In the genomic region with DNA sequence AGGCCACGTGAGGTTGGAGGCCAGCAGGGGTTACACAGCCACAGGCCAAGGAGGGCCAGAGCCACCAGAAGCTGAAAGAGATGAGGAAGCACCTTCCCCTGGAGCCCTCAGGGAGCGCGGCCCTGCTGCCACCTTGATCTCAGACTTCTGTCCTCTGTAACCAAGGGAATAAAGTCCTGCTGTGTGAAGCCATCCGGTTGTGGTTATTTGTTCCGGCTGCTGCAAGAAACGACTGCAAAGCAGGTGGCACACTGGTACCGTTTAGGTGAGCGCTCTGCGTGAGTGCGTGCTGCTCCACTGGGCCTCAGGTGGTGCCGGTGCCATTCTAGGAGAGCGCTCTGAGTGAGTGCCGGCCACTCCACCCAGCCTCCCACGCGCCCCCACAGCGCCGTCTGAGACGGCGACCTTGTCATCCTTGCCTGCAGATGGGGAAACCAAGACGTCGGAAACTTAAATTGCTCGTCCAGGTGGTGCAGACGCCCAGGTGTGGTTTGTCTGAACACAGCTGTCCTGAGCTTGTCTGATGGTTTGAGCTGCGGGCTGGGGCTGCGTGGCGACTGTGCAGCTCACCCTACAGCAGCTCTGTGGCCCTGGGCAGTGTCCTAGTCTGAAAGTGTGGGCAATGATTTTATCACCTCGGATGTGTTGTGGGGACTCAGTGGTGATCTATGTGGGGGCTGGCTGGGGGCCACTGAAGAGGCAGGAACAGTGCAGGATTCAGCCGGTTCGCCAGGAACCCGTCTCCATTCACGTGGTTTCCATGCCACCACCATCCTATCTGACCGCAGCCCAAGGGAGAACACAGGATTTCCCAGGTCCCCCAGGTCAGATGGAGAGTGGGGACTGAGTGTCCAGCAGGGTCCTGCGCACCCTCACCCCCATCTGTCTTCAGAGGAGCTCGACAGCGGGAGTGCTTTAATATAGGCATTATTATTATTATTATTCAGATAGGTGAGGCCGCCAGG, we compare ENCODE assay signal across 1 cellular context.
TF ChIP-seq lines count a peak whose summit lies in the region.

No MANE protein-coding gene starts in this region.

TF ChIP-seq in SK-N-SH, 30 proteins besides CTCF, POLR2A, EP300 and RAD21 (continued from another document):
- TF ChIP-seq NFIC (IDR thresholded peaks at IDR 0.05; ENCODE audit: borderline replicate concordance): no peak
- TF ChIP-seq, protein P1, sequence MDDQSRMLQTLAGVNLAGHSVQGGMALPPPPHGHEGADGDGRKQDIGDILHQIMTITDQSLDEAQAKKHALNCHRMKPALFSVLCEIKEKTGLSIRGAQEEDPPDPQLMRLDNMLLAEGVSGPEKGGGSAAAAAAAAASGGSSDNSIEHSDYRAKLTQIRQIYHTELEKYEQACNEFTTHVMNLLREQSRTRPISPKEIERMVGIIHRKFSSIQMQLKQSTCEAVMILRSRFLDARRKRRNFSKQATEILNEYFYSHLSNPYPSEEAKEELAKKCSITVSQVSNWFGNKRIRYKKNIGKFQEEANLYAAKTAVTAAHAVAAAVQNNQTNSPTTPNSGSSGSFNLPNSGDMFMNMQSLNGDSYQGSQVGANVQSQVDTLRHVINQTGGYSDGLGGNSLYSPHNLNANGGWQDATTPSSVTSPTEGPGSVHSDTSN (IDR thresholded peaks at IDR 0.05): no peak
